Comparison of ENCODE assay signal across 15 cellular contexts in the genomic region with DNA sequence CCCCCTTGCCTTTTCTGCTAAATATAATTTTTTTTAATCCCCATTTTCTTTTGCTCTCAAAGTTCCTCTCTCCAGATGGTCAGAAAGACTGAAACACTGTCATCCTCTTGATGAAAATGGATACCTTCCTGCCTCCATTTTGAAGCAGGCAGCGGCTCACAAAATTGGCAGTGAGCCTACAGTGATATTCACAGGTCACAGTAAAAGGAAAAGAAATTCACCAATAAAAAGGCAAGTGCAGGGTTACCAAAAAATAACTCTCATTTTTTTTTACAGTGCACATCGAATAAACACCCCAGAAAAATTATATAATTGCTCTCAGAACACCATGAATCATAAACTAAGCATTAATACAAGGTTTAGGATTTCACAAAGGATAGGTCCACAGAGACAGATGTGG.
DNase-seq lines count a peak whose midpoint lies in the region; ATAC-seq, FAIRE-seq and TF ChIP-seq lines count a peak whose summit lies in the region.
"Had no signal": no experiment of that assay in that cellular context is flagged by ENCODE, and none has a peak within 500 bp of the region (broad histone marks: within the 10 kb centered on the region; RNA-seq: fewer than 3 reads in every experiment).

No MANE protein-coding gene starts in this region.

- H4K20me1 ChIP-seq in KMS-11 (ENCODE audit: insufficient read depth), result no peaks in the 10 kb centered on the region

- H3K27ac Mint-ChIP-seq in endothelial cell (ENCODE audit: unreplicated experiment), result peak overlapping the region; percentile 22
- H3K27ac Mint-ChIP-seq: progenitor cell of endocrine pancreas had no signal

- CTCF ChIA-PET in A673 (lab: Charles Lee), result no interaction called here

- POLR2A ChIA-PET in A673 (lab: Charles Lee; ENCODE audit: low non-redundant PET), result no interaction called here

- H3K9ac ChIP-seq in KMS-11, result peak overlapping the region; percentile 35; the same call in 1 of the 2 replicates

- H3K36me3 Mint-ChIP-seq in endothelial cell (ENCODE audit: low read depth, unreplicated experiment), result no peaks in the 10 kb centered on the region

- DNase-seq in A673 (ENCODE audit: low spot score), result peak; percentile 49
- peak; percentile 57 to 88 for DNase-seq in NCI-H524 (lab: John Stamatoyannopoulos, UW)
- no peak for DNase-seq in endothelial cell (ENCODE audit: low spot score)
- DNase-seq in germinal center (ENCODE audit: low spot score), result no peak
- no peak for DNase-seq in urothelium cell line (ENCODE audit: low spot score)
- DNase-seq in cerebellum (ENCODE audit: low spot score), result no peak
- DNase-seq: activated CD4-positive, alpha-beta T cell treated with anti-CD3 and anti-CD28 coated beads for 48 hours; EL; NCI-H1930; stimulated activated naive CD4-positive, alpha-beta T cell treated with Interleukin-2 at 50 U/mL for 16 hours had no signal

- H3K9me3 Mint-ChIP-seq in endothelial cell (ENCODE audit: unreplicated experiment), result no peaks in the 10 kb centered on the region

- H3K27me3 ChIP-seq in A673 (replicated peaks; ENCODE audit: insufficient read depth, low read depth, low read length, poor library complexity) (no peaks in the 10 kb centered on the region), KMS-11 (ENCODE audit: insufficient read depth, low read depth) (no peaks in the 10 kb centered on the region)

- peak overlapping the region; percentile 88 for H3K4me2 ChIP-seq in KMS-11

- H3K4me1 ChIP-seq in A673 (ENCODE audit: insufficient read depth, low read length, poor library complexity, severe bottlenecking), result peaks cover 19% of the 10 kb centered on the region
- peaks cover 94% of the 10 kb centered on the region for H3K4me1 ChIP-seq in KMS-11 (ENCODE audit: low read depth, poor library complexity, severe bottlenecking)

- no peaks in the 10 kb centered on the region for H3K9me3 ChIP-seq in A673 (ENCODE audit: low read depth, low read length, poor library complexity, severe bottlenecking)

- H3K79me2 ChIP-seq in KMS-11 (ENCODE audit: insufficient read depth, low read depth), result peaks cover 83% of the 10 kb centered on the region

- H3K4me3 ChIP-seq in A673 (ENCODE audit: low read depth, low read length, poor library complexity, severe bottlenecking) (no peak overlapping the region), KMS-11 (IDR thresholded peaks at IDR 0.05; ENCODE audit: insufficient read depth, low read depth, low read length) (no peak overlapping the region)

- TF ChIP-seq CTCF in A673 (conservative IDR thresholded peaks at IDR 0.05; ENCODE audit: low read depth, low read length) (no peak), KMS-11 (conservative IDR thresholded peaks at IDR 0.05; ENCODE audit: low read depth, low read length) (no peak), endothelial cell (IDR thresholded peaks at IDR 0.05; ENCODE audit: unreplicated experiment) (no peak)

- H3K27ac ChIP-seq in A673 (ENCODE audit: low read depth, low read length, poor library complexity, severe bottlenecking) (peak overlapping the region; percentile 6), KMS-11 (peak overlapping the region; percentile 71)

- peaks cover 3% of the 10 kb centered on the region for H3K4me1 Mint-ChIP-seq in endothelial cell (ENCODE audit: unreplicated experiment)

- no peak for FAIRE-seq in urothelium cell line (lab: Jason Lieb, UNC)
- FAIRE-seq: astrocyte, GM18507 had no signal

- H2AFZ ChIP-seq in KMS-11 (ENCODE audit: low read depth), result no peak overlapping the region

- intact Hi-C loops in A673 (cut with micrococcal nuclease; ENCODE audit: unreplicated experiment), result no loop called here

- no peak overlapping the region for H3K4me3 Mint-ChIP-seq in endothelial cell (ENCODE audit: unreplicated experiment)

- ATAC-seq in GM21723 (IDR thresholded peaks at IDR 0.05; ENCODE audit: unreplicated experiment), result no peak

- H3K36me3 ChIP-seq in A673 (ENCODE audit: insufficient read depth, low read length, poor library complexity, severe bottlenecking) (peaks cover 6% of the 10 kb centered on the region), KMS-11 (ENCODE audit: insufficient read depth) (no peaks in the 10 kb centered on the region)

- no peaks in the 10 kb centered on the region for H3K27me3 Mint-ChIP-seq in endothelial cell (ENCODE audit: unreplicated experiment)
- H3K27me3 Mint-ChIP-seq: progenitor cell of endocrine pancreas had no signal

- BruUV-seq in A673 (replicated peaks; lab: Mats Ljungman, UMichigan), result no TSS peak

Comparison
In these comparisons a context has a peak if more than half of its experiments do, and no peak if none do; other contexts are left out.
1. DNase-seq: peak in A673 (single experiment) and NCI-H524 (2 of 2); none in endothelial cell (single experiment), germinal center (single experiment), urothelium cell line (single experiment) and cerebellum (single experiment).